In the genomic region with DNA sequence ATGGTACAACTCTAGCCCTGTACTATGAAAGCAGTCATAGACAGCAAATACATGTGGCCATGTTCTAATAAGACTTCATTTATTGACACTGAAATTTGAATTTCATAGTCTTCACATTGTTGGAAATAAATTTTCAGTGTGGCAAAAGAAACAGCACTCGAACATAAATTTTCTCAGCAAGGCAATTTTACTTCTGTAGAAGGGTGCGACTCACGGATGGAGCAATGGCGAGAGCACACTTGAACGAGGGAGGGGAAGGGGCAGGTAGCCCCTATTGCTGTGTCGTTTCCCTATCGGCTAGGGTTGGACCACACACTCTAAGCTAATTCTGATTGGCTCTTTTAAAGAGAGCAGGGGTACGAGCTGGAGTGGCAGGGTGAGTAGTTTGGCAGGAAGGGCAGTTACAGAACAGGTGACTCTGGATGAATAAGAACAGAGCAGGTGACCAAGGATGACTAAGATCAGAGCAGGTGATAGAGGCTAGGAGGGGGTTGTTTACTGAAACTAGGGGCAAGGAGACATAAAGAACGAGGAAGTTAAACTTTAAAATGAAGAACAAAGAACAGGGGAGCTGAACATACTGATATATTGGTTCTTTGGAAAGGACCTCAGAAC, we compare ENCODE assay signal across 15 cellular contexts. TPM values are rescaled to one million over a fixed set of nuclear protein-coding genes. Genes with fewer than 3 reads are reported as not detected.
DNase-seq lines count a peak whose midpoint lies in the region; ATAC-seq, FAIRE-seq and TF ChIP-seq lines count a peak whose summit lies in the region.
"Had no signal": no experiment of that assay in that cellular context is flagged by ENCODE, and none has a peak within 500 bp of the region (broad histone marks: within the 10 kb centered on the region; RNA-seq: fewer than 3 reads in every experiment).

No MANE protein-coding gene starts in this region.

- H3K79me2 ChIP-seq in OCI-LY3 (ENCODE audit: low read length) = 0 out of 2 replicates have a peak, but pooled peaks cover 6% of the 10 kb centered on the region
- H3K79me2 ChIP-seq in H1 (ENCODE audit: control insufficient read depth in 1 of 2, insufficient read depth in 2 of 2, low read length in 2 of 2) = peaks cover 0 to 4% of the 10 kb centered on the region in 2 experiments; a peak in 1 of 4 replicates

- DNase-seq in Caco-2 (no peak), H1 (ENCODE audit: low read depth in 1 of 2, low spot score in 2 of 2) (no peak), HFFc6 (no peak), CD14-positive monocyte (ENCODE audit: low spot score) (no peak), hippocampal formation (lab: John Stamatoyannopoulos, UW) (no peak), ureter (ENCODE audit: low spot score) (no peak)
- DNase-seq in stimulated activated effector memory CD8-positive, alpha-beta T cell treated with anti-CD3 and anti-CD28 coated beads, Interleukin-12 subunit alpha, Interleukin-12 subunit beta, amount 100 ng/mL, for 72 hours (ENCODE audit: low spot score in 2 of 2) = no peak
- DNase-seq: Kasumi-1, NCI-H187 treated with DMSO at 0.1 percent for 48 hours, NCI-H446 treated with DMSO at 0.1 percent for 48 hours, SIG-M5 had no signal

- no TSS peak for BruUV-seq in Caco-2 (replicated peaks; lab: Mats Ljungman, UMichigan)

- no peak overlapping the region for H2BK20ac ChIP-seq in H1 (ENCODE audit: low read length)

- no peaks in the 10 kb centered on the region; the same call in none of the 2 replicates for H3K79me1 ChIP-seq in H1 (ENCODE audit: low read depth, low read length)

- H3K56ac ChIP-seq in H1 (replicated peaks; ENCODE audit: insufficient read length, low read depth, low read length) = no peak overlapping the region

- no peak overlapping the region for H2AFZ ChIP-seq in OCI-LY3 (ENCODE audit: low read depth, low read length)
- H2AFZ ChIP-seq in H1 (ENCODE audit: low read length) = no peak overlapping the region

- no peak overlapping the region for H2BK15ac ChIP-seq in H1 (ENCODE audit: low read length)

- intact Hi-C loops in Caco-2 (cut with micrococcal nuclease; ENCODE audit: unreplicated experiment) (no loop called here), CD14-positive monocyte (cut with micrococcal nuclease) (no loop called here)

- H3K36me3 ChIP-seq in Caco-2 (ENCODE audit: control insufficient read depth, insufficient read depth, low read length) (no peaks in the 10 kb centered on the region; the same call in 1 of the 2 replicates), OCI-LY3 (replicated peaks; ENCODE audit: low read depth, low read length) (peaks cover 54% of the 10 kb centered on the region), H1 (ENCODE audit: control insufficient read depth in 2 of 4, insufficient read depth in 4 of 4, low read length in 3 of 4) (peaks cover 0 to 11% (median 0%) of the 10 kb centered on the region in 4 experiments; a peak in 1 of 8 replicates)

- peaks cover 2% of the 10 kb centered on the region; the same call in 1 of the 2 replicates for H3K23me2 ChIP-seq in H1 (ENCODE audit: low read depth, low read length)

- H4K91ac ChIP-seq in H1 (replicated peaks; ENCODE audit: insufficient read length, low read length) = no peak overlapping the region

- H3K27me3 Mint-ChIP-seq in Caco-2 (ENCODE audit: insufficient read depth, unreplicated experiment) (no peaks in the 10 kb centered on the region), HFFc6 (ENCODE audit: insufficient read depth) (peaks cover 7% of the 10 kb centered on the region), CD14-positive monocyte (ENCODE audit: low read depth in 3 of 3) (peaks cover 0 to 2% (median 0%) of the 10 kb centered on the region in 3 donors)

- H3K9ac ChIP-seq in OCI-LY3 (ENCODE audit: low read length) = no peak overlapping the region
- H3K9ac ChIP-seq in H1 (replicated peaks in 1 of 4; ENCODE audit: extremely low read depth in 1 of 4, low read depth in 3 of 4, low read length in 3 of 4) = no peak overlapping the region

- H3K14ac ChIP-seq in H1 (ENCODE audit: insufficient read length) = no peak overlapping the region

- H4K20me1 ChIP-seq in OCI-LY3 (ENCODE audit: insufficient read depth, low read length) (0 out of 2 replicates have a peak, but pooled peaks cover 2% of the 10 kb centered on the region), H1 (replicated peaks in 1 of 2; ENCODE audit: control insufficient read depth in 1 of 2, insufficient read depth in 2 of 2, low read length in 2 of 2) (peaks cover 0 to 5% of the 10 kb centered on the region in 2 experiments)

- TF ChIP-seq EP300 in H1 (IDR thresholded peaks at IDR 0.05; ENCODE audit: borderline replicate concordance in 1 of 2, low read depth in 2 of 2, low read length in 2 of 2) = no peak

- peaks cover 21% of the 10 kb centered on the region for H3K9me3 ChIP-seq in Caco-2
- H3K9me3 ChIP-seq in OCI-LY3 (ENCODE audit: insufficient read depth, low read length) = peaks cover 24% of the 10 kb centered on the region
- no peaks in the 10 kb centered on the region for H3K9me3 ChIP-seq in H1 (ENCODE audit: insufficient read depth in 2 of 2, low read depth in 1 of 2, low read length in 1 of 2)

- no peak overlapping the region for H3K18ac ChIP-seq in H1 (ENCODE audit: extremely low read depth, low read length)

- H3K27ac ChIP-seq in OCI-LY3 (ENCODE audit: low read length) (peak overlapping the region; percentile 71), H1 (ENCODE audit: low read depth, low read length) (no peak overlapping the region)
- H3K27ac ChIP-seq: A549 had no signal

- no peak overlapping the region for H3K4me3 ChIP-seq in Caco-2 (ENCODE audit: low read depth, low read length)
- H3K4me3 ChIP-seq in OCI-LY3 (ENCODE audit: low read length) = no peak overlapping the region
- no peak overlapping the region for H3K4me3 ChIP-seq in H1 (ENCODE audit: extremely low read depth in 1 of 4, insufficient read depth in 2 of 4, low read depth in 3 of 4, low read length in 4 of 4)
- H3K4me3 ChIP-seq: A549 had no signal

- POLR2A ChIA-PET in Caco-2 (lab: Charles Lee) = no interaction called here
- POLR2A ChIA-PET in H1 (lab: Charles Lee; ENCODE audit: partially characterized antibody) = no interaction called here

- H3K4me1 ChIP-seq in Caco-2 (0 out of 2 replicates have a peak, but pooled peaks cover 6% of the 10 kb centered on the region), OCI-LY3 (ENCODE audit: low read length) (peaks cover 10% of the 10 kb centered on the region), H1 (replicated peaks in 1 of 4; ENCODE audit: control insufficient read depth in 3 of 4, insufficient read depth in 4 of 4, low read length in 3 of 4) (peaks cover 2 to 6% (median 4%) of the 10 kb centered on the region in 4 experiments; a peak in 4 of 7 replicates)

- H2BK5ac ChIP-seq in H1 (ENCODE audit: low read depth, low read length) = no peak overlapping the region

- no peak for TF ChIP-seq CTCF in Caco-2 (IDR thresholded peaks at IDR 0.05; ENCODE audit: insufficient read depth in 1 of 2, low read depth in 1 of 2, low read length in 1 of 2, severe bottlenecking in 1 of 2, unreplicated experiment in 1 of 2)
- no peak for TF ChIP-seq CTCF in OCI-LY3 (IDR thresholded peaks at IDR 0.05; ENCODE audit: low read depth, low read length)
- no peak for TF ChIP-seq CTCF in H1 (IDR thresholded peaks at IDR 0.05; ENCODE audit: control extremely low read depth in 1 of 3, insufficient read depth in 1 of 3, low read depth in 1 of 3, low read length in 3 of 3)
- no peak for TF ChIP-seq CTCF in HFFc6 (IDR thresholded peaks at IDR 0.05)
- no peak for TF ChIP-seq CTCF in CD14-positive monocyte (IDR thresholded peaks at IDR 0.05)

- H3K27ac Mint-ChIP-seq in Caco-2 (ENCODE audit: unreplicated experiment) = peak overlapping the region; percentile 13
- peak overlapping the region; percentile 27 for H3K27ac Mint-ChIP-seq in stimulated activated effector memory CD8-positive, alpha-beta T cell treated with anti-CD3 and anti-CD28 coated beads, Interleukin-12 subunit alpha, Interleukin-12 subunit beta, amount 100 ng/mL, for 72 hours
- H3K27ac Mint-ChIP-seq in HFFc6 = no peak overlapping the region
- no peak overlapping the region for H3K27ac Mint-ChIP-seq in CD14-positive monocyte

- H3K36me3 Mint-ChIP-seq in Caco-2 (ENCODE audit: insufficient read depth, unreplicated experiment) = peaks cover 58% of the 10 kb centered on the region
- H3K36me3 Mint-ChIP-seq in stimulated activated effector memory CD8-positive, alpha-beta T cell treated with anti-CD3 and anti-CD28 coated beads, Interleukin-12 subunit alpha, Interleukin-12 subunit beta, amount 100 ng/mL, for 72 hours = peaks cover 31% of the 10 kb centered on the region
- H3K36me3 Mint-ChIP-seq in HFFc6 (ENCODE audit: low read depth) = peaks cover 43% of the 10 kb centered on the region
- peaks cover 41 to 64% of the 10 kb centered on the region in 2 donors for H3K36me3 Mint-ChIP-seq in CD14-positive monocyte

- TF ChIP-seq POLR2A in H1 (IDR thresholded peaks at IDR 0.05; ENCODE audit: control extremely low read depth in 1 of 2, low read depth in 2 of 2, low read length in 2 of 2) = no peak

- CTCF ChIA-PET in Caco-2 (lab: Charles Lee) = no interaction called here
- CTCF ChIA-PET in H1 (lab: Charles Lee; ENCODE audit: partially characterized antibody) = interaction anchor here (0.5 to 1.8 kb wide), 7 partner anchors 9 to 896 kb away, joined by 3 to 4 read pairs (median 3); no protein-coding TSS in a partner anchor

- H3K27me3 ChIP-seq in Caco-2 (replicated peaks; ENCODE audit: control insufficient read depth, insufficient read depth, low read length) (no peaks in the 10 kb centered on the region), OCI-LY3 (ENCODE audit: low read depth, low read length) (no peaks in the 10 kb centered on the region), H1 (replicated peaks in 1 of 4; ENCODE audit: control insufficient read depth in 3 of 4, extremely low read depth in 1 of 4, insufficient read depth in 3 of 4, low read length in 3 of 4) (no peaks in the 10 kb centered on the region)

- no peak overlapping the region for H3K4ac ChIP-seq in H1 (replicated peaks; ENCODE audit: insufficient read length, low read depth, low read length)

- H3K4me1 Mint-ChIP-seq in Caco-2 (ENCODE audit: low read depth, unreplicated experiment) = peaks cover 22% of the 10 kb centered on the region
- H3K4me1 Mint-ChIP-seq in stimulated activated effector memory CD8-positive, alpha-beta T cell treated with anti-CD3 and anti-CD28 coated beads, Interleukin-12 subunit alpha, Interleukin-12 subunit beta, amount 100 ng/mL, for 72 hours = peaks cover 39% of the 10 kb centered on the region
- H3K4me1 Mint-ChIP-seq in HFFc6 (ENCODE audit: low read depth) = peaks cover 32% of the 10 kb centered on the region
- no peaks in the 10 kb centered on the region for H3K4me1 Mint-ChIP-seq in CD14-positive monocyte

- no peak overlapping the region for H3K4me2 ChIP-seq in OCI-LY3 (ENCODE audit: low read length)
- no peak overlapping the region for H3K4me2 ChIP-seq in H1 (ENCODE audit: insufficient read depth in 1 of 2, low read depth in 2 of 2, low read length in 2 of 2)
- H3K4me2 ChIP-seq: A549 had no signal

- no peak overlapping the region for H3K23ac ChIP-seq in H1 (ENCODE audit: insufficient read length)

- TF ChIP-seq RAD21 in H1 (IDR thresholded peaks at IDR 0.05 in 1 of 2, conservative IDR thresholded peaks at IDR 0.05 in 1 of 2; ENCODE audit: low read depth in 2 of 2, low read length in 2 of 2) = no peak

- H2BK120ac ChIP-seq in H1 (replicated peaks; ENCODE audit: low read depth, low read length) = no peak overlapping the region

- WGBS in H1 (ENCODE audit: extremely low coverage in 1 of 2, insufficient coverage in 1 of 2, insufficient read length in 1 of 2, insufficient replicate concordance in 2 of 2, low coverage in 1 of 2, low lambda C conversion rate in 2 of 2, missing lambda C conversion rate in 1 of 2), 2 experiments = 58% methylated on average over 9 of the region's 9 CpGs; no CpG with 5 or more reads in 1 of the 2 experiments

- no peak overlapping the region for H3K4me3 Mint-ChIP-seq in Caco-2 (ENCODE audit: unreplicated experiment)
- no peak overlapping the region for H3K4me3 Mint-ChIP-seq in stimulated activated effector memory CD8-positive, alpha-beta T cell treated with anti-CD3 and anti-CD28 coated beads, Interleukin-12 subunit alpha, Interleukin-12 subunit beta, amount 100 ng/mL, for 72 hours
- H3K4me3 Mint-ChIP-seq in HFFc6 = no peak overlapping the region; the same call in 1 of the 2 replicates
- no peak overlapping the region for H3K4me3 Mint-ChIP-seq in CD14-positive monocyte

- FAIRE-seq in H1 (lab: Jason Lieb, UNC) = peak; percentile 77
- FAIRE-seq: A549, RCC 7860 had no signal

- H2AK5ac ChIP-seq in H1 (ENCODE audit: low read depth, low read length) = no peak overlapping the region

- no peak for ATAC-seq in stimulated activated effector memory CD8-positive, alpha-beta T cell treated with anti-CD3 and anti-CD28 coated beads, Interleukin-12 subunit alpha, Interleukin-12 subunit beta, amount 100 ng/mL, for 72 hours
- ATAC-seq: A549 had no signal

- H3K9me3 Mint-ChIP-seq in Caco-2 (ENCODE audit: unreplicated experiment) (peaks cover 19% of the 10 kb centered on the region), HFFc6 (peaks cover 24% of the 10 kb centered on the region), CD14-positive monocyte (peaks cover 16 to 28% (median 27%) of the 10 kb centered on the region in 7 donors)
- H3K9me3 Mint-ChIP-seq in stimulated activated effector memory CD8-positive, alpha-beta T cell treated with anti-CD3 and anti-CD28 coated beads, Interleukin-12 subunit alpha, Interleukin-12 subunit beta, amount 100 ng/mL, for 72 hours = peaks cover 18% of the 10 kb centered on the region

- no peak overlapping the region for H4K5ac ChIP-seq in H1 (ENCODE audit: insufficient read length, low read depth, low read length)

- H4K8ac ChIP-seq in H1 (ENCODE audit: extremely low read depth, insufficient read depth, low read length) = peak overlapping the region; percentile 51; the same call in 1 of the 2 replicates

- no peak overlapping the region for H2BK12ac ChIP-seq in H1 (ENCODE audit: low read depth, low read length)

RNA-seq across cellular contexts. Expression of gene LRRC4, which starts 52.0 kb away (rescaled TPM):
- total RNA-seq in Caco-2 (2022) (not detected in 2 replicates), ureter (1.3 TPM)
- 13.4 and 15.1 TPM in 2 replicates for total RNA-seq in H1 (2021; fragmentation: NEBNext Ultra II Directional; extraction: Animal tissue kit (Norgen Biotek cat#: 25700))
- polyA plus RNA-seq in H1 (2011; rRNA removed) (15.4 and 16.4 TPM in 2 replicates), CD14-positive monocyte (under 1 TPM; 0.12 to 0.91 TPM)
- 10.3 TPM for polyA plus RNA-seq in H1 (2011; cell fraction: cytosol; rRNA removed)
- polyA plus RNA-seq in H1 (2011; cell fraction: nucleus; rRNA removed) = 18.4 TPM
- polyA plus RNA-seq in H1 (2012, experiment 1 of 2) = 8.4 to 11.6 TPM (median 9.6 TPM) in 4 replicates
- 5.7 TPM for polyA plus RNA-seq in H1 (2012, experiment 2 of 2)
- polyA plus RNA-seq in H1 (2013, experiment 1 of 2) = 6.2 TPM
- 5.9 TPM for polyA plus RNA-seq in H1 (2013, experiment 2 of 2)
- polyA minus RNA-seq in H1 (2011; rRNA and poly(A)+ RNA removed) = 25.0 and 27.3 TPM in 2 replicates
- polyA minus RNA-seq in H1 (2011; cell fraction: cytosol; rRNA and poly(A)+ RNA removed) = 6.7 TPM
- 13.3 TPM for polyA minus RNA-seq in H1 (2011; cell fraction: nucleus; rRNA and poly(A)+ RNA removed)
- 1 to 10 TPM; 1.1 to 2.3 (median 1.5) TPM for total RNA-seq in HFFc6 (2021; fragmentation: NEBNext Ultra II Directional; extraction: Animal tissue kit (Norgen Biotek cat#: 25700))
- total RNA-seq: H4 had no signal
- polyA plus RNA-seq: A549 had no signal

Comparison
In these comparisons a context has a peak if more than half of its experiments do, and no peak if none do; other contexts are left out.
1. H3K27ac Mint-ChIP-seq: peak in Caco-2 (single experiment) and stimulated activated effector memory CD8-positive, alpha-beta T cell treated with anti-CD3 and anti-CD28 coated beads, Interleukin-12 subunit alpha, Interleukin-12 subunit beta, amount 100 ng/mL, for 72 hours (single experiment); none in HFFc6 (single experiment) and CD14-positive monocyte (0 of 7).